ENCODE assay signal across 29 cellular contexts in genomic region chrX:22141061-22141460, GRCh38.
"Had no signal": no experiment of that assay in that cellular context is flagged by ENCODE, and none has a peak within 500 bp of the region (broad histone marks: within the 10 kb centered on the region; RNA-seq: fewer than 3 reads in every experiment).

No MANE protein-coding gene starts in this region.

- H3K27me3 ChIP-seq: SJCRH30 had no signal

- DNase-seq: activated CD4-positive, alpha-beta memory T cell treated with anti-CD3 and anti-CD28 coated beads, Interleukin-2, amount 10 ng/mL, durations not matched to agents 7 days and 5 days; activated CD4-positive, alpha-beta T cell treated with anti-CD3 and anti-CD28 coated beads, Interleukin-2, amount 50 U/mL, for 1 hour; activated CD4-positive, CD25-positive, alpha-beta regulatory T cell; activated gamma-delta T cell; activated naive CD4-positive, alpha-beta T cell treated with anti-CD3 and anti-CD28 coated beads for 36 hours; activated naive CD8-positive, alpha-beta T cell treated with anti-CD3 and anti-CD28 coated beads for 36 hours; activated T-cell treated with anti-CD3 and anti-CD28 coated beads for 4 hours; activated T-cell treated with anti-CD3 and anti-CD28 coated beads, Interleukin-2, amount 50 U/mL, for 48 hours; Kasumi-1; KBM-7; NCI-H1092; NCI-H1417 treated with DMSO at 0.1 percent for 48 hours; NCI-H1694; NCI-H2029; NCI-H2107; NCI-H2171 treated with DMSO at 0.1 percent for 48 hours; NCI-H345; NCI-H510A; NCI-H526 treated with DMSO at 0.1 percent for 48 hours; NCI-H82; Right ventricle myocardium superior; RPMI8226; SJCRH30; SK-N-SH; T-helper 1 cell had no signal

- H3K4me2 ChIP-seq: SK-N-SH had no signal

- H3K36me3 ChIP-seq: SJCRH30 had no signal

- H3K4me3 ChIP-seq: SJCRH30 had no signal

- H3K27ac Mint-ChIP-seq: activated CD4-positive, alpha-beta memory T cell treated with anti-CD3 and anti-CD28 coated beads, Interleukin-2, amount 10 ng/mL, durations not matched to agents 7 days and 5 days; activated naive CD4-positive, alpha-beta T cell treated with anti-CD3 and anti-CD28 coated beads for 36 hours; activated naive CD8-positive, alpha-beta T cell treated with anti-CD3 and anti-CD28 coated beads for 36 hours; activated T-helper 17 cell treated with anti-CD3 and anti-CD28 coated beads, Interleukin-2, amount 50 U/mL, for 72 hours had no signal

- H3K4me3 Mint-ChIP-seq: activated CD4-positive, alpha-beta memory T cell treated with anti-CD3 and anti-CD28 coated beads, Interleukin-2, amount 10 ng/mL, durations not matched to agents 7 days and 5 days; activated naive CD4-positive, alpha-beta T cell treated with anti-CD3 and anti-CD28 coated beads for 36 hours; activated naive CD8-positive, alpha-beta T cell treated with anti-CD3 and anti-CD28 coated beads for 36 hours; activated T-helper 17 cell treated with anti-CD3 and anti-CD28 coated beads, Interleukin-2, amount 50 U/mL, for 72 hours; central memory CD8-positive, alpha-beta T cell had no signal

- H3K27ac ChIP-seq: SJCRH30, VCaP had no signal

- H3K9me3 Mint-ChIP-seq: activated CD4-positive, alpha-beta memory T cell treated with anti-CD3 and anti-CD28 coated beads, Interleukin-2, amount 10 ng/mL, durations not matched to agents 7 days and 5 days; activated naive CD4-positive, alpha-beta T cell treated with anti-CD3 and anti-CD28 coated beads for 36 hours; activated naive CD8-positive, alpha-beta T cell treated with anti-CD3 and anti-CD28 coated beads for 36 hours; activated T-helper 17 cell treated with anti-CD3 and anti-CD28 coated beads, Interleukin-2, amount 50 U/mL, for 72 hours; central memory CD8-positive, alpha-beta T cell had no signal

- H3K9me3 ChIP-seq: SJCRH30, SK-N-SH had no signal

- H3K4me1 Mint-ChIP-seq: activated T-helper 17 cell treated with anti-CD3 and anti-CD28 coated beads, Interleukin-2, amount 50 U/mL, for 72 hours; central memory CD8-positive, alpha-beta T cell had no signal

- ATAC-seq: activated T-helper 17 cell treated with anti-CD3 and anti-CD28 coated beads, Interleukin-2, amount 50 U/mL, for 72 hours; Panc1 had no signal

- H3K9ac ChIP-seq: SK-N-SH had no signal

- H3K27me3 Mint-ChIP-seq: activated CD4-positive, alpha-beta memory T cell treated with anti-CD3 and anti-CD28 coated beads, Interleukin-2, amount 10 ng/mL, durations not matched to agents 7 days and 5 days; activated naive CD8-positive, alpha-beta T cell treated with anti-CD3 and anti-CD28 coated beads for 36 hours; activated T-helper 17 cell treated with anti-CD3 and anti-CD28 coated beads, Interleukin-2, amount 50 U/mL, for 72 hours; central memory CD8-positive, alpha-beta T cell had no signal
